ENCODE assay signal across 1 cellular context in the genomic region with DNA sequence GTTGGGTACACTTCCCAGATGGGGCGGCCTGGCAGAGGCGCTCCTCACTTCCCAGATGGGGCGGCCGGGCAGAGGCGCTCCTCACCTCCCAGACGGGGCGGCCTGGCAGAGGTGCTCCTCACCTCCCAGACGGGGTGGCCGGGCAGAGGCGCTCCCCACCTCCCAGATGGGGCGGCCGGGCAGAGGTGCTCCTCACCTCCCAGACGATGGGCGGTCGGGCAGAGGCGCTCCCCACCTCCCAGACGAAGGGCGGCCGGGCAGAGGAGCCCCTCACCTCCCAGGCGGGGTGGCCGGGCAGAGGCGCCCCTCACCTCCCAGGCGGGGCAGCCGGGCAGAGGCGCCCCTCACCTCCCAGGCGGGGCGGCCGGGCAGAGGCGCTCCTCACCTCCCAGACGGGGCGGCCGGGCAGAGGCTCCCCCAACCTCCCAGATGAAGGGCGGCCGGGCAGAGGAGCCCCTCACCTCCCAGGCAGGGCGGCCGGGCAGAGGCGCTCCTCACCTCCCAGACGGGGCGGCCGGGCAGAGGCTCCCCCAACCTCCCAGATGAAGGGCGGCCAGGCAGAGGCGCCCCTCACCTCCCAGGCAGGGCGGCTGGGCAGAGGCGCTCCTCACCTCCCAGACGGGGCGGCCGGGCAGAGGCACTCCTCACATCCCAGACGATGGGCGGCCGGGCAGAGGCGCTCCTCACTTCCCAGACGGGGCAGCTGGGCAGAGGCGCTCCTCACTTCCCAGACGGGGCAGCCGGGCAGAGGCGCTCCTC. TPM values are rescaled to one million over a fixed set of nuclear protein-coding genes. Genes with fewer than 3 reads are reported as not detected.
"Had no signal": no experiment of that assay in that cellular context is flagged by ENCODE, and none has a peak within 500 bp of the region (broad histone marks: within the 10 kb centered on the region; RNA-seq: fewer than 3 reads in every experiment).

No MANE protein-coding gene starts in this region.

RNA-seq across cellular contexts. Expression of a gene that starts 21.4 kb away (rescaled TPM):
- total RNA-seq: PC-9 had no signal
